1 cellular context compared by ENCODE assay signal in genomic region chr12:56116267-56117081, GRCh38.
A peak's percentile ranks its signal among the peaks of the same experiment; 100 is the strongest.
TF ChIP-seq lines count a peak whose summit lies in the region.

RPL41 (plus strand) TSS chr12:56116633.

TF ChIP-seq in H1, 55 proteins besides CTCF, POLR2A, EP300 and RAD21 (continued from another document):
- peak; percentile 59 for TF ChIP-seq ASH2L (IDR thresholded peaks at IDR 0.05; ENCODE audit: low read length)
- peak; percentile 93 for TF ChIP-seq GTF2F1 (IDR thresholded peaks at IDR 0.05; ENCODE audit: borderline replicate concordance, low read depth, low read length)
- TF ChIP-seq, protein P1, sequence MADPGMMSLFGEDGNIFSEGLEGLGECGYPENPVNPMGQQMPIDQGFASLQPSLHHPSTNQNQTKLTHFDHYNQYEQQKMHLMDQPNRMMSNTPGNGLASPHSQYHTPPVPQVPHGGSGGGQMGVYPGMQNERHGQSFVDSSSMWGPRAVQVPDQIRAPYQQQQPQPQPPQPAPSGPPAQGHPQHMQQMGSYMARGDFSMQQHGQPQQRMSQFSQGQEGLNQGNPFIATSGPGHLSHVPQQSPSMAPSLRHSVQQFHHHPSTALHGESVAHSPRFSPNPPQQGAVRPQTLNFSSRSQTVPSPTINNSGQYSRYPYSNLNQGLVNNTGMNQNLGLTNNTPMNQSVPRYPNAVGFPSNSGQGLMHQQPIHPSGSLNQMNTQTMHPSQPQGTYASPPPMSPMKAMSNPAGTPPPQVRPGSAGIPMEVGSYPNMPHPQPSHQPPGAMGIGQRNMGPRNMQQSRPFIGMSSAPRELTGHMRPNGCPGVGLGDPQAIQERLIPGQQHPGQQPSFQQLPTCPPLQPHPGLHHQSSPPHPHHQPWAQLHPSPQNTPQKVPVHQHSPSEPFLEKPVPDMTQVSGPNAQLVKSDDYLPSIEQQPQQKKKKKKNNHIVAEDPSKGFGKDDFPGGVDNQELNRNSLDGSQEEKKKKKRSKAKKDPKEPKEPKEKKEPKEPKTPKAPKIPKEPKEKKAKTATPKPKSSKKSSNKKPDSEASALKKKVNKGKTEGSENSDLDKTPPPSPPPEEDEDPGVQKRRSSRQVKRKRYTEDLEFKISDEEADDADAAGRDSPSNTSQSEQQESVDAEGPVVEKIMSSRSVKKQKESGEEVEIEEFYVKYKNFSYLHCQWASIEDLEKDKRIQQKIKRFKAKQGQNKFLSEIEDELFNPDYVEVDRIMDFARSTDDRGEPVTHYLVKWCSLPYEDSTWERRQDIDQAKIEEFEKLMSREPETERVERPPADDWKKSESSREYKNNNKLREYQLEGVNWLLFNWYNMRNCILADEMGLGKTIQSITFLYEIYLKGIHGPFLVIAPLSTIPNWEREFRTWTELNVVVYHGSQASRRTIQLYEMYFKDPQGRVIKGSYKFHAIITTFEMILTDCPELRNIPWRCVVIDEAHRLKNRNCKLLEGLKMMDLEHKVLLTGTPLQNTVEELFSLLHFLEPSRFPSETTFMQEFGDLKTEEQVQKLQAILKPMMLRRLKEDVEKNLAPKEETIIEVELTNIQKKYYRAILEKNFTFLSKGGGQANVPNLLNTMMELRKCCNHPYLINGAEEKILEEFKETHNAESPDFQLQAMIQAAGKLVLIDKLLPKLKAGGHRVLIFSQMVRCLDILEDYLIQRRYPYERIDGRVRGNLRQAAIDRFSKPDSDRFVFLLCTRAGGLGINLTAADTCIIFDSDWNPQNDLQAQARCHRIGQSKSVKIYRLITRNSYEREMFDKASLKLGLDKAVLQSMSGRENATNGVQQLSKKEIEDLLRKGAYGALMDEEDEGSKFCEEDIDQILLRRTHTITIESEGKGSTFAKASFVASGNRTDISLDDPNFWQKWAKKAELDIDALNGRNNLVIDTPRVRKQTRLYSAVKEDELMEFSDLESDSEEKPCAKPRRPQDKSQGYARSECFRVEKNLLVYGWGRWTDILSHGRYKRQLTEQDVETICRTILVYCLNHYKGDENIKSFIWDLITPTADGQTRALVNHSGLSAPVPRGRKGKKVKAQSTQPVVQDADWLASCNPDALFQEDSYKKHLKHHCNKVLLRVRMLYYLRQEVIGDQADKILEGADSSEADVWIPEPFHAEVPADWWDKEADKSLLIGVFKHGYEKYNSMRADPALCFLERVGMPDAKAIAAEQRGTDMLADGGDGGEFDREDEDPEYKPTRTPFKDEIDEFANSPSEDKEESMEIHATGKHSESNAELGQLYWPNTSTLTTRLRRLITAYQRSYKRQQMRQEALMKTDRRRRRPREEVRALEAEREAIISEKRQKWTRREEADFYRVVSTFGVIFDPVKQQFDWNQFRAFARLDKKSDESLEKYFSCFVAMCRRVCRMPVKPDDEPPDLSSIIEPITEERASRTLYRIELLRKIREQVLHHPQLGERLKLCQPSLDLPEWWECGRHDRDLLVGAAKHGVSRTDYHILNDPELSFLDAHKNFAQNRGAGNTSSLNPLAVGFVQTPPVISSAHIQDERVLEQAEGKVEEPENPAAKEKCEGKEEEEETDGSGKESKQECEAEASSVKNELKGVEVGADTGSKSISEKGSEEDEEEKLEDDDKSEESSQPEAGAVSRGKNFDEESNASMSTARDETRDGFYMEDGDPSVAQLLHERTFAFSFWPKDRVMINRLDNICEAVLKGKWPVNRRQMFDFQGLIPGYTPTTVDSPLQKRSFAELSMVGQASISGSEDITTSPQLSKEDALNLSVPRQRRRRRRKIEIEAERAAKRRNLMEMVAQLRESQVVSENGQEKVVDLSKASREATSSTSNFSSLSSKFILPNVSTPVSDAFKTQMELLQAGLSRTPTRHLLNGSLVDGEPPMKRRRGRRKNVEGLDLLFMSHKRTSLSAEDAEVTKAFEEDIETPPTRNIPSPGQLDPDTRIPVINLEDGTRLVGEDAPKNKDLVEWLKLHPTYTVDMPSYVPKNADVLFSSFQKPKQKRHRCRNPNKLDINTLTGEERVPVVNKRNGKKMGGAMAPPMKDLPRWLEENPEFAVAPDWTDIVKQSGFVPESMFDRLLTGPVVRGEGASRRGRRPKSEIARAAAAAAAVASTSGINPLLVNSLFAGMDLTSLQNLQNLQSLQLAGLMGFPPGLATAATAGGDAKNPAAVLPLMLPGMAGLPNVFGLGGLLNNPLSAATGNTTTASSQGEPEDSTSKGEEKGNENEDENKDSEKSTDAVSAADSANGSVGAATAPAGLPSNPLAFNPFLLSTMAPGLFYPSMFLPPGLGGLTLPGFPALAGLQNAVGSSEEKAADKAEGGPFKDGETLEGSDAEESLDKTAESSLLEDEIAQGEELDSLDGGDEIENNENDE (IDR thresholded peaks at IDR 0.05; ENCODE audit: insufficient replicate concordance, low read length) = no peak
- no peak for TF ChIP-seq CEBPB (IDR thresholded peaks at IDR 0.05; ENCODE audit: low read depth, low read length)
- TF ChIP-seq CBX8 (IDR thresholded peaks at IDR 0.05; ENCODE audit: borderline replicate concordance, low read depth, low read length) = no peak
- TF ChIP-seq ZNF274 (IDR thresholded peaks at IDR 0.05; ENCODE audit: borderline replicate concordance, extremely low read depth, low read length) = no peak
- no peak for TF ChIP-seq SAP30 (IDR thresholded peaks at IDR 0.05; ENCODE audit: insufficient read depth, insufficient replicate concordance, low read length)
- TF ChIP-seq HDAC6 (IDR thresholded peaks at IDR 0.05; ENCODE audit: low read depth, low read length) = no peak
- TF ChIP-seq FOSL1 (IDR thresholded peaks at IDR 0.05; ENCODE audit: insufficient read depth, low read depth, low read length) = no peak
- peak; percentile 78 for TF ChIP-seq SP1 (IDR thresholded peaks at IDR 0.05; ENCODE audit: low read depth, low read length)
- TF ChIP-seq POLR2AphosphoS5 (IDR thresholded peaks at IDR 0.05; ENCODE audit: low read depth, low read length) = peak; percentile 98
- no peak for TF ChIP-seq POU5F1 (IDR thresholded peaks at IDR 0.05; ENCODE audit: low read depth, low read length)
- TF ChIP-seq TAF7 (optimal IDR thresholded peaks at IDR 0.05; ENCODE audit: borderline replicate concordance, low read depth, low read length) = peak; percentile 99
- TF ChIP-seq KDM4A (IDR thresholded peaks at IDR 0.05; ENCODE audit: low read depth, low read length, severe bottlenecking) = no peak
- peak; percentile 73 for TF ChIP-seq MAX (IDR thresholded peaks at IDR 0.05)
- TF ChIP-seq SP2 (IDR thresholded peaks at IDR 0.05; ENCODE audit: low read length) = no peak; the same call in 1 of the 2 replicates
- no peak for TF ChIP-seq BACH1 (IDR thresholded peaks at IDR 0.05; ENCODE audit: low read length)
- 0 out of 4 replicates have a peak, but pooled peaks of 1 of the 2 experiments have one; percentile 20 for TF ChIP-seq SIN3A (conservative IDR thresholded peaks at IDR 0.05 in 1 of 2, IDR thresholded peaks at IDR 0.05 in 1 of 2; ENCODE audit: low read depth in 1 of 2, low read length in 2 of 2)
- no peak for TF ChIP-seq RXRA (IDR thresholded peaks at IDR 0.05; ENCODE audit: insufficient read depth, low read depth, low read length)
- no peak for TF ChIP-seq KDM5A (IDR thresholded peaks at IDR 0.05; ENCODE audit: low read length)
- no peak for TF ChIP-seq RNF2 (IDR thresholded peaks at IDR 0.05; ENCODE audit: borderline replicate concordance, low read depth, low read length, missing control alignments, poor library complexity, severe bottlenecking)
- TF ChIP-seq SP4 (IDR thresholded peaks at IDR 0.05; ENCODE audit: low read length) = peak; percentile 61; the same call in 1 of the 2 replicates
- TF ChIP-seq CREB1 (IDR thresholded peaks at IDR 0.05) = peak; percentile 93
- TF ChIP-seq EGR1 (IDR thresholded peaks at IDR 0.05; ENCODE audit: borderline replicate concordance, low read depth, low read length) = no peak
- no peak for TF ChIP-seq RFX5 (IDR thresholded peaks at IDR 0.05; ENCODE audit: borderline replicate concordance, low read depth, low read length)
- peak; percentile 98 for TF ChIP-seq TBP (IDR thresholded peaks at IDR 0.05; ENCODE audit: low read depth, low read length)
- TF ChIP-seq CBX5 (IDR thresholded peaks at IDR 0.05; ENCODE audit: low read depth, low read length) = no peak
- TF ChIP-seq MAFK (IDR thresholded peaks at IDR 0.05; ENCODE audit: low read depth, low read length) = no peak
- TF ChIP-seq ATF3 (IDR thresholded peaks at IDR 0.05; ENCODE audit: insufficient read depth, low read depth, low read length) = no peak
- TF ChIP-seq, protein P2, sequence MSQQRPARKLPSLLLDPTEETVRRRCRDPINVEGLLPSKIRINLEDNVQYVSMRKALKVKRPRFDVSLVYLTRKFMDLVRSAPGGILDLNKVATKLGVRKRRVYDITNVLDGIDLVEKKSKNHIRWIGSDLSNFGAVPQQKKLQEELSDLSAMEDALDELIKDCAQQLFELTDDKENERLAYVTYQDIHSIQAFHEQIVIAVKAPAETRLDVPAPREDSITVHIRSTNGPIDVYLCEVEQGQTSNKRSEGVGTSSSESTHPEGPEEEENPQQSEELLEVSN (IDR thresholded peaks at IDR 0.05) = 0 out of 2 replicates have a peak, but pooled peaks have one; percentile 29
- no peak for TF ChIP-seq RBBP5 (IDR thresholded peaks at IDR 0.05; ENCODE audit: borderline replicate concordance, low read depth, low read length)
- TF ChIP-seq SIRT6 (IDR thresholded peaks at IDR 0.05; ENCODE audit: low read length) = peak; percentile 18
- no peak for TF ChIP-seq BCL11A (IDR thresholded peaks at IDR 0.05; ENCODE audit: low read depth in 2 of 2, low read length in 2 of 2)
- no peak for TF ChIP-seq JUN (IDR thresholded peaks at IDR 0.05; ENCODE audit: low read depth, low read length)
- TF ChIP-seq NANOG (IDR thresholded peaks at IDR 0.05; ENCODE audit: insufficient read depth, low read depth, low read length, poor library complexity, severe bottlenecking) = no peak
- no peak for TF ChIP-seq BRCA1 (IDR thresholded peaks at IDR 0.05; ENCODE audit: low read depth, low read length)
- TF ChIP-seq KDM1A (IDR thresholded peaks at IDR 0.05; ENCODE audit: borderline replicate concordance, low read length) = no peak
- TF ChIP-seq SUZ12 (IDR thresholded peaks at IDR 0.05; ENCODE audit: low read length) = no peak
- TF ChIP-seq TEAD4 (IDR thresholded peaks at IDR 0.05; ENCODE audit: low read depth, low read length) = no peak
- peak; percentile 90 for TF ChIP-seq YY1 (IDR thresholded peaks at IDR 0.05; ENCODE audit: low read depth, low read length)
- no peak for TF ChIP-seq EZH2 (IDR thresholded peaks at IDR 0.05; ENCODE audit: low read depth, low read length, severe bottlenecking)
- no peak for TF ChIP-seq SRF (IDR thresholded peaks at IDR 0.05; ENCODE audit: low read depth, low read length)
- no peak for TF ChIP-seq JUND (IDR thresholded peaks at IDR 0.05; ENCODE audit: low read length)
- no peak; the same call in 1 of the 2 replicates for TF ChIP-seq NRF1 (IDR thresholded peaks at IDR 0.05; ENCODE audit: low read depth, low read length)
- peak; percentile 65 for TF ChIP-seq CHD2 (IDR thresholded peaks at IDR 0.05; ENCODE audit: low read length)
- no peak for TF ChIP-seq HDAC2 (IDR thresholded peaks at IDR 0.05; ENCODE audit: borderline replicate concordance in 1 of 2, low read depth in 2 of 2, low read length in 2 of 2)
